ENCODE assay signal across 13 cellular contexts in genomic region chrX:18676050-18676449, GRCh38. TPM values are rescaled to one million over a fixed set of nuclear protein-coding genes. Genes with fewer than 3 reads are reported as not detected.
DNase-seq lines count a peak whose midpoint lies in the region; ATAC-seq, FAIRE-seq and TF ChIP-seq lines count a peak whose summit lies in the region.
"Had no signal": no experiment of that assay in that cellular context is flagged by ENCODE, and none has a peak within 500 bp of the region (broad histone marks: within the 10 kb centered on the region; RNA-seq: fewer than 3 reads in every experiment).

No MANE protein-coding gene starts in this region.

- peak; percentile 30 for DNase-seq in activated T-cell treated with anti-CD3 and anti-CD28 coated beads, Interleukin-2, amount 50 U/mL, for 24 hours
- DNase-seq in activated T-cell treated with anti-CD3 and anti-CD28 coated beads, Interleukin-2, amount 50 U/mL, for 1 hour, result no peak
- DNase-seq in HAP-1 (ENCODE audit: low spot score in 2 of 2), result no peak
- no peak for DNase-seq in GM12878 (ENCODE audit: low read depth, low spot score)
- no peak for DNase-seq in neuronal stem cell (ENCODE audit: low spot score)
- no peak for DNase-seq in SHP77 (lab: John Stamatoyannopoulos, UW)
- DNase-seq in activated T-helper 2 cell treated with anti-CD3 and anti-CD28 coated beads, Interferon-gamma antibody, Interleukin-2, Interleukin-4, amounts not matched to agents 10 μg/mL and 5 μg/mL and 100 μg/mL, durations not matched to agents 14 hours and 24 hours and 36 hours (ENCODE audit: low spot score), result no peak
- DNase-seq in NCI-H2227 (lab: John Stamatoyannopoulos, UW; ENCODE audit: unreplicated experiment), result no peak
- DNase-seq: DMS 273 treated with DMSO at 0.1 percent for 48 hours, NCI-H2171, SHP77 treated with DMSO at 0.1 percent for 48 hours had no signal

- no peak overlapping the region for H4K91ac ChIP-seq in neuronal stem cell (ENCODE audit: low read depth, low read length, poor library complexity)

- ATAC-seq in GM12878, result no peak

- no peaks in the 10 kb centered on the region for H3K79me2 ChIP-seq in GM12878 (ENCODE audit: control insufficient read depth, insufficient read depth, low read length)

- TF ChIP-seq POLR2A in GM12878 (IDR thresholded peaks at IDR 0.05; ENCODE audit: low read depth, low read length), result no peak

- BruUV-seq in GM12878 (replicated peaks; lab: Mats Ljungman, UMichigan), result no TSS peak

- CTCF ChIA-PET in GM12878 (lab: Yijun Ruan, JAX), result interaction anchor here (3.8 kb wide), 1 partner anchor 209 kb away, joined by 11 read pairs; no protein-coding TSS in a partner anchor

- H4K20me1 ChIP-seq in GM12878 (ENCODE audit: control insufficient read depth, insufficient read depth), result no peaks in the 10 kb centered on the region

- RAD21 ChIA-PET in GM12878 (lab: Charles Lee; ENCODE audit: unreplicated experiment), result interaction anchor here (0.8 to 1.0 kb wide), 3 partner anchors 156 to 210 kb away, joined by 3 to 4 read pairs (median 4); no protein-coding TSS in a partner anchor

- no peak overlapping the region for H2BK120ac ChIP-seq in neuronal stem cell (ENCODE audit: low read depth, low read length)

- POLR2A ChIA-PET in GM12878 (lab: Charles Lee), result interaction anchor here (0.6 to 0.8 kb wide), 3 partner anchors 8 to 180 kb away, joined by 3 read pairs; no protein-coding TSS in a partner anchor

- no peaks in the 10 kb centered on the region for H3K79me1 ChIP-seq in neuronal stem cell (ENCODE audit: low read depth, low read length)

- no peaks in the 10 kb centered on the region for H3K27me3 ChIP-seq in HAP-1 (ENCODE audit: low read depth)
- no peaks in the 10 kb centered on the region for H3K27me3 ChIP-seq in GM12878 (replicated peaks in 1 of 2; ENCODE audit: control insufficient read depth in 2 of 2, insufficient read depth in 2 of 2, low read length in 1 of 2)
- H3K27me3 ChIP-seq in neuronal stem cell (ENCODE audit: control insufficient read depth in 3 of 3, insufficient read depth in 3 of 3, low read depth in 1 of 3, low read length in 3 of 3), result no peaks in the 10 kb centered on the region
- H3K27me3 ChIP-seq: gastroesophageal sphincter had no signal

- H2BK15ac ChIP-seq in neuronal stem cell (ENCODE audit: low read length), result no peak overlapping the region

- H3K9ac ChIP-seq in GM12878 (ENCODE audit: control insufficient read depth, insufficient read depth, low read length) (no peak overlapping the region), neuronal stem cell (ENCODE audit: low read depth, low read length, poor library complexity) (no peak overlapping the region)

- H3K18ac ChIP-seq in neuronal stem cell (ENCODE audit: low read length), result no peak overlapping the region

- H3K4me2 ChIP-seq in GM12878 (ENCODE audit: control insufficient read depth, insufficient read depth) (peak overlapping the region; percentile 21; the same call in 1 of the 2 replicates), neuronal stem cell (ENCODE audit: insufficient read depth, low read length, poor library complexity, severe bottlenecking) (no peak overlapping the region)

- H3K27ac ChIP-seq in GM12878 (ENCODE audit: control insufficient read depth, insufficient read depth) (no peak overlapping the region), neuronal stem cell (replicated peaks; ENCODE audit: low read length) (no peak overlapping the region)

- peak overlapping the region; percentile 29 for H3K4me3 Mint-ChIP-seq in activated T-cell treated with anti-CD3 and anti-CD28 coated beads, Interleukin-2, amount 50 U/mL, for 24 hours
- no peak overlapping the region for H3K4me3 Mint-ChIP-seq in activated T-helper 2 cell treated with anti-CD3 and anti-CD28 coated beads, Interferon-gamma antibody, Interleukin-2, Interleukin-4, amounts not matched to agents 10 μg/mL and 5 μg/mL and 100 μg/mL, durations not matched to agents 14 hours and 24 hours and 36 hours (ENCODE audit: low read depth)

- SMC1A ChIA-PET in GM12878 (lab: Charles Lee; ENCODE audit: uncharacterized antibody, unreplicated experiment), result interaction anchor here (0.9 to 1.5 kb wide), 2 partner anchors 11 to 14 kb away, joined by 3 to 4 read pairs; no protein-coding TSS in a partner anchor

- H2AFZ ChIP-seq in GM12878 (ENCODE audit: control insufficient read depth, low read depth, low read length), result no peak overlapping the region
- peak overlapping the region; percentile 66 for H2AFZ ChIP-seq in neuronal stem cell (ENCODE audit: low read length)

- no peak overlapping the region for H2AK5ac ChIP-seq in neuronal stem cell (ENCODE audit: low read depth, low read length)

- H3K27ac Mint-ChIP-seq in activated T-cell treated with anti-CD3 and anti-CD28 coated beads, Interleukin-2, amount 50 U/mL, for 24 hours, result peak overlapping the region; percentile 26
- no peak overlapping the region for H3K27ac Mint-ChIP-seq in activated T-helper 2 cell treated with anti-CD3 and anti-CD28 coated beads, Interferon-gamma antibody, Interleukin-2, Interleukin-4, amounts not matched to agents 10 μg/mL and 5 μg/mL and 100 μg/mL, durations not matched to agents 14 hours and 24 hours and 36 hours

- H3K4me1 Mint-ChIP-seq in activated T-cell treated with anti-CD3 and anti-CD28 coated beads, Interleukin-2, amount 50 U/mL, for 24 hours (ENCODE audit: low read depth), result peaks cover 11% of the 10 kb centered on the region
- H3K4me1 Mint-ChIP-seq in activated T-helper 2 cell treated with anti-CD3 and anti-CD28 coated beads, Interferon-gamma antibody, Interleukin-2, Interleukin-4, amounts not matched to agents 10 μg/mL and 5 μg/mL and 100 μg/mL, durations not matched to agents 14 hours and 24 hours and 36 hours (ENCODE audit: low read depth), result peaks cover 6% of the 10 kb centered on the region

- peaks cover 18% of the 10 kb centered on the region for H3K4me1 ChIP-seq in HAP-1
- H3K4me1 ChIP-seq in GM12878 (ENCODE audit: control insufficient read depth, insufficient read depth, low read length), result peaks cover 2% of the 10 kb centered on the region; the same call in 1 of the 2 replicates
- no peaks in the 10 kb centered on the region for H3K4me1 ChIP-seq in neuronal stem cell (ENCODE audit: control insufficient read depth in 2 of 2, insufficient read depth in 1 of 2, low read depth in 1 of 2, low read length in 2 of 2)
- H3K4me1 ChIP-seq: gastroesophageal sphincter had no signal

- H3K4me3 ChIP-seq in HAP-1, result peak overlapping the region; percentile 94; the same call in 1 of the 2 replicates
- no peak overlapping the region for H3K4me3 ChIP-seq in GM12878
- no peak overlapping the region for H3K4me3 ChIP-seq in neuronal stem cell (ENCODE audit: low read length in 2 of 2)

- no peak overlapping the region for H2BK5ac ChIP-seq in neuronal stem cell (ENCODE audit: low read length)

- intact Hi-C loops in GM12878 (cut with micrococcal nuclease; ENCODE audit: unreplicated experiment), result loop anchor here (10.0 kb wide), 2 partner anchors 251 to 659 kb away; partner anchors contain the start of gene CDKL5
- intact Hi-C loops in activated T-helper 2 cell treated with anti-CD3 and anti-CD28 coated beads, Interferon-gamma antibody, Interleukin-2, Interleukin-4, amounts not matched to agents 10 μg/mL and 5 μg/mL and 100 μg/mL, durations not matched to agents 14 hours and 24 hours and 36 hours (cut with micrococcal nuclease), result loop anchor here (10.0 kb wide), 3 partner anchors 209 to 669 kb away; partner anchors contain the start of genes PDHA1 and PHKA2

- no peak overlapping the region for H3K4ac ChIP-seq in neuronal stem cell (ENCODE audit: low read length)

- H3K9me3 Mint-ChIP-seq in activated T-cell treated with anti-CD3 and anti-CD28 coated beads, Interleukin-2, amount 50 U/mL, for 24 hours, result no peaks in the 10 kb centered on the region
- H3K9me3 Mint-ChIP-seq in activated T-helper 2 cell treated with anti-CD3 and anti-CD28 coated beads, Interferon-gamma antibody, Interleukin-2, Interleukin-4, amounts not matched to agents 10 μg/mL and 5 μg/mL and 100 μg/mL, durations not matched to agents 14 hours and 24 hours and 36 hours, result no peaks in the 10 kb centered on the region

- H4K8ac ChIP-seq in neuronal stem cell (ENCODE audit: low read depth, low read length), result no peak overlapping the region

- TF ChIP-seq EP300 in GM12878 (IDR thresholded peaks at IDR 0.05; ENCODE audit: borderline replicate concordance in 1 of 2, control insufficient read depth in 1 of 2, low read depth in 2 of 2, low read length in 2 of 2), result no peak

- FAIRE-seq in GM12878 (lab: Jason Lieb, UNC), result no peak

- H3K36me3 ChIP-seq in HAP-1 (replicated peaks) (no peaks in the 10 kb centered on the region), GM12878 (ENCODE audit: control insufficient read depth in 2 of 2, insufficient read depth in 2 of 2, low read length in 1 of 2) (no peaks in the 10 kb centered on the region), neuronal stem cell (replicated peaks in 1 of 2; ENCODE audit: control insufficient read depth in 2 of 2, insufficient read depth in 2 of 2, low read length in 2 of 2) (no peaks in the 10 kb centered on the region)
- H3K36me3 ChIP-seq: gastroesophageal sphincter had no signal

- H3K23ac ChIP-seq in neuronal stem cell (ENCODE audit: low read depth, low read length, poor library complexity), result no peak overlapping the region

- H3K9me3 ChIP-seq in HAP-1, result no peaks in the 10 kb centered on the region
- no peaks in the 10 kb centered on the region; the same call in 2 of the 3 replicates for H3K9me3 ChIP-seq in GM12878 (replicated peaks; ENCODE audit: control insufficient read depth, insufficient read depth, low read length)
- no peaks in the 10 kb centered on the region for H3K9me3 ChIP-seq in neuronal stem cell (replicated peaks in 1 of 2; ENCODE audit: control insufficient read depth in 2 of 2, insufficient read depth in 1 of 2, low read depth in 1 of 2, low read length in 2 of 2)
- H3K9me3 ChIP-seq: gastroesophageal sphincter had no signal

- TF ChIP-seq CTCF in GM12878 (IDR thresholded peaks at IDR 0.05 in 2 of 3, conservative IDR thresholded peaks at IDR 0.05 in 1 of 3; ENCODE audit: control insufficient read depth in 2 of 3, extremely low read depth in 1 of 3, insufficient read depth in 1 of 3, low read depth in 3 of 3, low read length in 3 of 3), result no peak

- H3K27me3 Mint-ChIP-seq in activated T-cell treated with anti-CD3 and anti-CD28 coated beads, Interleukin-2, amount 50 U/mL, for 24 hours, result peaks cover 2% of the 10 kb centered on the region
- no peaks in the 10 kb centered on the region for H3K27me3 Mint-ChIP-seq in activated T-helper 2 cell treated with anti-CD3 and anti-CD28 coated beads, Interferon-gamma antibody, Interleukin-2, Interleukin-4, amounts not matched to agents 10 μg/mL and 5 μg/mL and 100 μg/mL, durations not matched to agents 14 hours and 24 hours and 36 hours (ENCODE audit: low read depth)

- in situ Hi-C loops in HAP-1 (cut with MboI; ENCODE audit: low sequenced_read_pairs) (loop anchor here (10.0 to 25.0 kb wide), 2 partner anchors 251 to 661 kb away; partner anchors contain the start of genes CDKL5 and PDHA1), GM12878 (cut with MboI) (loop anchor here (5.0 to 10.0 kb wide), 2 partner anchors 211 to 669 kb away; partner anchors contain the start of gene PDHA1)

- H2BK12ac ChIP-seq in neuronal stem cell (ENCODE audit: low read length), result no peak overlapping the region

- WGBS in GM12878 (ENCODE audit: insufficient coverage, insufficient replicate concordance, low lambda C conversion rate, missing lambda C conversion rate), result 78% methylated on average over 10 of the region's 10 CpGs
- WGBS in neuronal stem cell (ENCODE audit: extremely low coverage in 2 of 2, insufficient read length in 2 of 2, insufficient replicate concordance in 1 of 2), 2 donors, result no CpG with 5 or more reads among the region's 10 CpGs

- H3K36me3 Mint-ChIP-seq in activated T-cell treated with anti-CD3 and anti-CD28 coated beads, Interleukin-2, amount 50 U/mL, for 24 hours (ENCODE audit: low read depth), result no peaks in the 10 kb centered on the region
- H3K36me3 Mint-ChIP-seq in activated T-helper 2 cell treated with anti-CD3 and anti-CD28 coated beads, Interferon-gamma antibody, Interleukin-2, Interleukin-4, amounts not matched to agents 10 μg/mL and 5 μg/mL and 100 μg/mL, durations not matched to agents 14 hours and 24 hours and 36 hours (ENCODE audit: low read depth), result no peaks in the 10 kb centered on the region

- TF ChIP-seq RAD21 in GM12878 (IDR thresholded peaks at IDR 0.05; ENCODE audit: insufficient read depth, low read depth, low read length), result no peak

- H3K14ac ChIP-seq in neuronal stem cell (ENCODE audit: low read length), result no peak overlapping the region

RNA-seq across cellular contexts. Expression of gene RS1, which starts 4.1 kb away (rescaled TPM):
- total RNA-seq in GM12878 (2013; cell fraction: nucleolus; rRNA removed), result 0.51 and 0.71 TPM in 2 replicates
- not detected in 2 replicates for total RNA-seq in GM12878 (2014; rRNA removed)
- not detected in 2 replicates for total RNA-seq in GM12878 (2014; rRNA removed; fragmentation: Illumina TruSeq; extraction: Trizol)
- 0.11 TPM in 1 of 2 replicates, not detected in the other for total RNA-seq in GM12878 (2021)
- polyA plus RNA-seq in GM12878 (2011; ENCODE audit: low read depth), result not detected
- 0.26 and 0.48 TPM in 2 replicates for polyA plus RNA-seq in GM12878 (2011; rRNA removed)
- 0.19 and 0.20 TPM in 2 replicates for polyA plus RNA-seq in GM12878 (2011; cell fraction: cytosol; rRNA removed)
- 0.18 and 0.34 TPM in 2 replicates for polyA plus RNA-seq in GM12878 (2011; cell fraction: nucleus; rRNA removed)
- not detected in 2 replicates for polyA plus RNA-seq in GM12878 (2012)
- polyA plus RNA-seq in GM12878 (2014; fragmentation: Illumina TruSeq; extraction: Trizol), result not detected in 2 replicates
- not detected for polyA plus RNA-seq in GM12878 (2014; fragmentation: Nextera tagmentation; extraction: Ambion mirVana)
- polyA plus RNA-seq in GM12878 (2014; rRNA removed), result not detected in 2 replicates
- polyA plus RNA-seq in GM12878 (2016; fragmentation: Nextera tagmentation; extraction: Ambion mirVana), result under 1 TPM in 1 of 2 experiments, not detected in 1; 0.04 TPM
- 0.44 and 0.72 TPM in 2 replicates for polyA minus RNA-seq in GM12878 (2011; rRNA and poly(A)+ RNA removed)
- not detected in 2 replicates for polyA minus RNA-seq in GM12878 (2011; cell fraction: cytosol; rRNA and poly(A)+ RNA removed)
- polyA minus RNA-seq in GM12878 (2011; cell fraction: nucleus; rRNA and poly(A)+ RNA removed), result 0.12 and 0.19 TPM in 2 replicates
- 0.01 TPM for polyA plus RNA-seq in neuronal stem cell (2013, experiment 1 of 2)
- 0.03 TPM for polyA plus RNA-seq in neuronal stem cell (2013, experiment 2 of 2)
- total RNA-seq in activated T-helper 2 cell treated with anti-CD3 and anti-CD28 coated beads, Interferon-gamma antibody, Interleukin-2, Interleukin-4, amounts not matched to agents 10 μg/mL and 5 μg/mL and 100 μg/mL, durations not matched to agents 14 hours and 24 hours and 36 hours, result not detected in 2 replicates
- total RNA-seq: cerebellum, gastroesophageal sphincter had no signal

RNA-seq across cellular contexts. Expression of gene PPEF1, which starts 31.4 kb away (rescaled TPM):
- 2.9 and 3.9 TPM in 2 replicates for total RNA-seq in GM12878 (2013; cell fraction: nucleolus; rRNA removed)
- total RNA-seq in GM12878 (2014; rRNA removed) (0.38 and 1.7 TPM in 2 replicates), GM12878 (2014; rRNA removed; fragmentation: Illumina TruSeq; extraction: Trizol) (0.49 and 0.74 TPM in 2 replicates), GM12878 (2021) (0.31 and 0.56 TPM in 2 replicates)
- 0.22 TPM for polyA plus RNA-seq in GM12878 (2011; ENCODE audit: low read depth)
- polyA plus RNA-seq in GM12878 (2011; rRNA removed) (2.2 and 2.7 TPM in 2 replicates), GM12878 (2014; fragmentation: Illumina TruSeq; extraction: Trizol) (0.48 and 0.50 TPM in 2 replicates), GM12878 (2014; fragmentation: Nextera tagmentation; extraction: Ambion mirVana) (under 1 TPM; 0.24 to 0.26 TPM), GM12878 (2014; rRNA removed) (0.29 and 1.0 TPM in 2 replicates), GM12878 (2016; fragmentation: Nextera tagmentation; extraction: Ambion mirVana) (under 1 TPM; 0.58 to 0.84 TPM)
- 0.69 and 0.76 TPM in 2 replicates for polyA plus RNA-seq in GM12878 (2011; cell fraction: cytosol; rRNA removed)
- polyA plus RNA-seq in GM12878 (2011; cell fraction: nucleus; rRNA removed), result 1.4 and 1.6 TPM in 2 replicates
- 0.20 and 0.39 TPM in 2 replicates for polyA plus RNA-seq in GM12878 (2012)
- polyA minus RNA-seq in GM12878 (2011; rRNA and poly(A)+ RNA removed), result 0.98 and 1.4 TPM in 2 replicates
- 0.94 TPM in 1 of 2 replicates, not detected in the other for polyA minus RNA-seq in GM12878 (2011; cell fraction: cytosol; rRNA and poly(A)+ RNA removed)
- polyA minus RNA-seq in GM12878 (2011; cell fraction: nucleus; rRNA and poly(A)+ RNA removed), result 0.85 and 0.86 TPM in 2 replicates
- 0.71 TPM for polyA plus RNA-seq in neuronal stem cell (2013, experiment 1 of 2)
- polyA plus RNA-seq in neuronal stem cell (2013, experiment 2 of 2), result 0.62 TPM
- total RNA-seq in activated T-helper 2 cell treated with anti-CD3 and anti-CD28 coated beads, Interferon-gamma antibody, Interleukin-2, Interleukin-4, amounts not matched to agents 10 μg/mL and 5 μg/mL and 100 μg/mL, durations not matched to agents 14 hours and 24 hours and 36 hours, result not detected in 2 replicates
